In genomic region chr1:234606731-234607090, GRCh38 we compare ENCODE assay signal across 8 cellular contexts. TPM values are rescaled to one million over a fixed set of nuclear protein-coding genes. Genes with fewer than 3 reads are reported as not detected.
DNase-seq lines count a peak whose midpoint lies in the region; TF ChIP-seq lines count a peak whose summit lies in the region.

No MANE protein-coding gene starts in this region.

- H3K36me3 ChIP-seq in HAP-1 (replicated peaks) (peaks cover 45% of the 10 kb centered on the region), SU-DHL-6 (ENCODE audit: low read length) (peaks cover 10% of the 10 kb centered on the region; the same call in 1 of the 2 replicates)

- H3K79me2 ChIP-seq in SU-DHL-6 (ENCODE audit: insufficient read depth, low read length): peaks cover 58% of the 10 kb centered on the region

- H2AFZ ChIP-seq in SU-DHL-6 (ENCODE audit: low read depth, low read length, severe bottlenecking): no peak overlapping the region

- CTCF ChIA-PET in GM10248 (lab: Yijun Ruan, JAX): no interaction called here

- intact Hi-C loops in posterior cingulate gyrus (cut with DNase I): no loop called here

- peak overlapping the region; percentile 85 for H3K27ac ChIP-seq in SU-DHL-6 (ENCODE audit: low read depth, low read length)

- peak overlapping the region; percentile 55 for H3K4me3 ChIP-seq in HAP-1
- H3K4me3 ChIP-seq in SU-DHL-6 (ENCODE audit: insufficient read depth, low read length, poor library complexity, severe bottlenecking): peak overlapping the region; percentile 48
- H3K4me3 ChIP-seq in fibroblast of pulmonary artery (replicated peaks; ENCODE audit: low read depth, low read length): peak overlapping the region; percentile 80
- peak overlapping the region; percentile 81 for H3K4me3 ChIP-seq in skeletal muscle cell (ENCODE audit: low read depth, low read length)

- peak overlapping the region; percentile 100 for H3K4me2 ChIP-seq in SU-DHL-6 (ENCODE audit: low read depth, low read length, poor library complexity, severe bottlenecking)

- TF ChIP-seq CTCF in SU-DHL-6 (IDR thresholded peaks at IDR 0.05; ENCODE audit: insufficient read depth, low read length, poor library complexity, severe bottlenecking): no peak
- TF ChIP-seq CTCF in fibroblast of pulmonary artery (IDR thresholded peaks at IDR 0.05; ENCODE audit: low read length, missing control alignments): no peak
- TF ChIP-seq CTCF in GM10248 (IDR thresholded peaks at IDR 0.05; ENCODE audit: control extremely low read depth, extremely low read depth, low read depth, missing control alignments): no peak

- H3K27me3 ChIP-seq in HAP-1 (ENCODE audit: low read depth) (no peaks in the 10 kb centered on the region), SU-DHL-6 (ENCODE audit: low read length) (no peaks in the 10 kb centered on the region)

- H3K9me3 ChIP-seq in HAP-1 (no peaks in the 10 kb centered on the region), SU-DHL-6 (ENCODE audit: insufficient read depth, low read length) (no peaks in the 10 kb centered on the region)

- peaks cover 40% of the 10 kb centered on the region for H3K4me1 ChIP-seq in HAP-1

- POLR2A ChIA-PET in GM10248 (lab: Yijun Ruan, JAX): no interaction called here

- H3K9me2 ChIP-seq in SU-DHL-6 (replicated peaks; ENCODE audit: insufficient read depth, low read length): no peaks in the 10 kb centered on the region

- in situ Hi-C loops in HAP-1 (cut with MboI; ENCODE audit: low sequenced_read_pairs): loop anchor here (5.0 to 10.0 kb wide), 3 partner anchors 109 to 476 kb away; no protein-coding TSS in a partner anchor
- in situ Hi-C loops in G401 (cut with HindIII; ENCODE audit: low sequenced_read_pairs): loop anchor here (25.0 kb wide), 1 partner anchor 481 kb away; no protein-coding TSS in a partner anchor

- H4K20me1 ChIP-seq in SU-DHL-6 (ENCODE audit: low read depth, low read length): peaks cover 6% of the 10 kb centered on the region; the same call in 1 of the 2 replicates

- peak overlapping the region; percentile 73 for H3K9ac ChIP-seq in SU-DHL-6 (ENCODE audit: low read length)

- peak in 1 of 2 experiments; percentile 51 for DNase-seq in HAP-1 (ENCODE audit: low spot score in 2 of 2)
- no peak for DNase-seq in fibroblast of pulmonary artery (ENCODE audit: low read depth)
- DNase-seq in skeletal muscle cell (ENCODE audit: low read depth): no peak
- no peak for DNase-seq in posterior cingulate gyrus
- no peak for DNase-seq in G401 (ENCODE audit: low spot score)
- DNase-seq in COLO829 (ENCODE audit: low spot score): no peak
- DNase-seq in GM10248 (ENCODE audit: extremely low spot score): no peak

- peaks cover 65% of the 10 kb centered on the region for H3F3A ChIP-seq in SU-DHL-6 (ENCODE audit: insufficient read depth)

RNA-seq across cellular contexts. Expression of gene IRF2BP2, which starts 3.3 kb away (rescaled TPM):
- total RNA-seq in G401 (2014; rRNA removed; shearing (Covaris generic)): 41.1 and 44.7 TPM in 2 replicates
